In genomic region chr15:81645470-81645869, GRCh38 we compare ENCODE assay signal across 21 cellular contexts.
A peak's percentile ranks its signal among the peaks of the same experiment; 100 is the strongest.
DNase-seq lines count a peak whose midpoint lies in the region; ATAC-seq, FAIRE-seq and TF ChIP-seq lines count a peak whose summit lies in the region.
"Had no signal": no experiment of that assay in that cellular context is flagged by ENCODE, and none has a peak within 500 bp of the region (broad histone marks: within the 10 kb centered on the region; RNA-seq: fewer than 3 reads in every experiment).

No MANE protein-coding gene starts in this region.

- H3K79me2 ChIP-seq in GM23338 (replicated peaks; ENCODE audit: insufficient read depth) (no peaks in the 10 kb centered on the region), neural progenitor cell (ENCODE audit: low read depth) (no peaks in the 10 kb centered on the region)

- peak; percentile 34 for DNase-seq in GM23338 (ENCODE audit: low spot score)
- DNase-seq in Panc1 (ENCODE audit: low read depth, low spot score): no peak
- no peak for DNase-seq in bronchial epithelial cell (ENCODE audit: low read depth)
- no peak for DNase-seq in neural progenitor cell (ENCODE audit: low spot score)
- DNase-seq in T-helper 9 cell: no peak
- DNase-seq in stimulated activated CD4-positive, alpha-beta T cell treated with anti-CD3 and anti-CD28 coated beads, Interleukin-12 subunit alpha, Interleukin-12 subunit beta, amount 100 ng/mL, for 4 hours: no peak
- DNase-seq in effector memory CD8-positive, alpha-beta T cell: no peak
- DNase-seq: CD4-positive, CD25-positive, alpha-beta regulatory T cell; CD8-positive, alpha-beta T cell; DMS 273 treated with DMSO at 0.1 percent for 48 hours; DMS79; EL; GDM1 had no signal

- TF ChIP-seq CTCF in GM23338 (conservative IDR thresholded peaks at IDR 0.05; ENCODE audit: low read depth in 2 of 2) (peak; percentile 16 to 18; a peak in 1 of 4 replicates), Panc1 (IDR thresholded peaks at IDR 0.05) (no peak), bronchial epithelial cell (IDR thresholded peaks at IDR 0.05; ENCODE audit: insufficient read depth, low read length, severe bottlenecking) (no peak), neural progenitor cell (IDR thresholded peaks at IDR 0.05) (no peak)

- H3F3A ChIP-seq in GM23338 (replicated peaks; ENCODE audit: low read depth) (no peaks in the 10 kb centered on the region), neural progenitor cell (ENCODE audit: low read depth) (no peaks in the 10 kb centered on the region)

- H3K27me3 Mint-ChIP-seq in GM23338 (ENCODE audit: insufficient read depth, low read depth, poor library complexity) (peaks cover 2% of the 10 kb centered on the region), neural progenitor cell (ENCODE audit: insufficient read depth, low read depth) (no peaks in the 10 kb centered on the region)
- peaks cover 0 to 32% of the 10 kb centered on the region in 2 donors for H3K27me3 Mint-ChIP-seq in effector memory CD8-positive, alpha-beta T cell
- H3K27me3 Mint-ChIP-seq: B cell; CD4-positive, CD25-positive, alpha-beta regulatory T cell had no signal

- H3K4me1 Mint-ChIP-seq in GM23338 (peaks cover 19% of the 10 kb centered on the region), neural progenitor cell (peaks cover 11% of the 10 kb centered on the region)
- no peaks in the 10 kb centered on the region for H3K4me1 Mint-ChIP-seq in effector memory CD8-positive, alpha-beta T cell (ENCODE audit: low read depth in 2 of 2)
- H3K4me1 Mint-ChIP-seq: B cell; CD4-positive, CD25-positive, alpha-beta regulatory T cell had no signal

- H3K27ac ChIP-seq in GM23338 (ENCODE audit: low read depth): no peak overlapping the region; the same call in 1 of the 2 replicates
- no peak overlapping the region for H3K27ac ChIP-seq in Panc1 (ENCODE audit: low read length)
- H3K27ac ChIP-seq in neural progenitor cell: no peak overlapping the region
- H3K27ac ChIP-seq: BLaER1, C4-2B had no signal

- in situ Hi-C loops in Panc1 (cut with HindIII; ENCODE audit: low pct_unique_long_range_greater_than_20kb, low sequenced_read_pairs): no loop called here

- H3K4me3 ChIP-seq in GM23338 (no peak overlapping the region), Panc1 (ENCODE audit: low read depth in 2 of 2, low read length in 2 of 2) (no peak overlapping the region), bronchial epithelial cell (ENCODE audit: low read depth, low read length) (no peak overlapping the region), neural progenitor cell (no peak overlapping the region)
- H3K4me3 ChIP-seq: BLaER1, HAP-1 had no signal

- no peaks in the 10 kb centered on the region for H3K36me3 Mint-ChIP-seq in GM23338 (ENCODE audit: low read depth)
- no peaks in the 10 kb centered on the region for H3K36me3 Mint-ChIP-seq in neural progenitor cell
- H3K36me3 Mint-ChIP-seq in effector memory CD8-positive, alpha-beta T cell (ENCODE audit: insufficient read depth): no peaks in the 10 kb centered on the region
- H3K36me3 Mint-ChIP-seq: CD4-positive, CD25-positive, alpha-beta regulatory T cell; CD8-positive, alpha-beta T cell had no signal

- H2AFZ ChIP-seq in GM23338: no peak overlapping the region
- H2AFZ ChIP-seq in neural progenitor cell (replicated peaks): no peak overlapping the region

- ATAC-seq in GM23338: peak; percentile 52
- 0 out of 2 replicates have a peak, but pooled peaks have one; percentile 21 for ATAC-seq in Panc1
- no peak for ATAC-seq in HG03025 (IDR thresholded peaks at IDR 0.05; ENCODE audit: low FRiP score, unreplicated experiment)
- ATAC-seq in effector memory CD8-positive, alpha-beta T cell (replicated peaks): no peak
- ATAC-seq: CD8-positive, alpha-beta T cell had no signal

- POLR2A ChIA-PET in Panc1 (lab: Charles Lee): no interaction called here

- H3K4me3 Mint-ChIP-seq in GM23338 (no peak overlapping the region), neural progenitor cell (no peak overlapping the region)
- no peak overlapping the region for H3K4me3 Mint-ChIP-seq in effector memory CD8-positive, alpha-beta T cell
- H3K4me3 Mint-ChIP-seq: B cell; CD4-positive, CD25-positive, alpha-beta regulatory T cell; CD8-positive, alpha-beta T cell had no signal

- H3K9me3 Mint-ChIP-seq in GM23338 (peaks cover under 1% of the 10 kb centered on the region; the same call in 1 of the 3 replicates), neural progenitor cell (no peaks in the 10 kb centered on the region)
- H3K9me3 Mint-ChIP-seq in effector memory CD8-positive, alpha-beta T cell: peaks cover 0 to 2% of the 10 kb centered on the region in 2 donors
- H3K9me3 Mint-ChIP-seq: CD8-positive, alpha-beta T cell had no signal

- H3K9me3 ChIP-seq in Panc1 (ENCODE audit: control insufficient read depth, insufficient read depth, low read depth, low read length): peaks cover 5% of the 10 kb centered on the region; the same call in 1 of the 2 replicates
- H3K9me3 ChIP-seq in neural progenitor cell (ENCODE audit: low read depth): no peaks in the 10 kb centered on the region
- H3K9me3 ChIP-seq: BLaER1, HAP-1 had no signal

- FAIRE-seq in bronchial epithelial cell (lab: Jason Lieb, UNC): peak; percentile 28
- FAIRE-seq: D721Med, GM12891, GM18507 had no signal

- H3K27me3 ChIP-seq in GM23338 (ENCODE audit: insufficient read depth) (no peaks in the 10 kb centered on the region), Panc1 (ENCODE audit: control insufficient read depth, insufficient read depth, low read length) (no peaks in the 10 kb centered on the region), bronchial epithelial cell (ENCODE audit: control insufficient read depth, insufficient read depth, low read length) (no peaks in the 10 kb centered on the region), neural progenitor cell (no peaks in the 10 kb centered on the region)
- H3K27me3 ChIP-seq: BLaER1 had no signal

- no peaks in the 10 kb centered on the region for H4K20me1 ChIP-seq in GM23338 (replicated peaks; ENCODE audit: insufficient read depth)
- H4K20me1 ChIP-seq in neural progenitor cell (ENCODE audit: low read depth): no peaks in the 10 kb centered on the region
- H4K20me1 ChIP-seq: BLaER1 had no signal

- no TSS peak for BruUV-seq in Panc1 (replicated peaks; lab: Mats Ljungman, UMichigan)

- H3K9me2 ChIP-seq in GM23338 (ENCODE audit: insufficient read depth): no peaks in the 10 kb centered on the region

- H3K36me3 ChIP-seq in GM23338 (ENCODE audit: insufficient read depth): no peaks in the 10 kb centered on the region
- no peaks in the 10 kb centered on the region for H3K36me3 ChIP-seq in Panc1 (ENCODE audit: control insufficient read depth, insufficient read depth, low read length)
- no peaks in the 10 kb centered on the region for H3K36me3 ChIP-seq in bronchial epithelial cell (ENCODE audit: control insufficient read depth, insufficient read depth, low read length)
- no peaks in the 10 kb centered on the region for H3K36me3 ChIP-seq in neural progenitor cell
- H3K36me3 ChIP-seq: BLaER1, HAP-1 had no signal

- no peaks in the 10 kb centered on the region; the same call in 1 of the 2 replicates for H3K4me1 ChIP-seq in GM23338 (ENCODE audit: insufficient read depth)
- H3K4me1 ChIP-seq in Panc1 (ENCODE audit: control insufficient read depth, insufficient read depth, low read length): no peaks in the 10 kb centered on the region
- no peaks in the 10 kb centered on the region for H3K4me1 ChIP-seq in neural progenitor cell
- H3K4me1 ChIP-seq: BLaER1, HAP-1 had no signal

- H3K27ac Mint-ChIP-seq in GM23338 (peak overlapping the region; percentile 45; the same call in 1 of the 2 replicates), neural progenitor cell (peak overlapping the region; percentile 15)
- H3K27ac Mint-ChIP-seq in effector memory CD8-positive, alpha-beta T cell: no peak overlapping the region
- H3K27ac Mint-ChIP-seq: B cell; CD4-positive, CD25-positive, alpha-beta regulatory T cell; CD8-positive, alpha-beta T cell had no signal

- H3K9ac ChIP-seq in neural progenitor cell: no peak overlapping the region
- H3K9ac ChIP-seq: BLaER1 had no signal

- CTCF ChIA-PET in Panc1 (lab: Charles Lee): no interaction called here

- intact Hi-C loops in Panc1 (cut with micrococcal nuclease; ENCODE audit: unreplicated experiment): no loop called here

- H3K4me2 ChIP-seq in GM23338 (no peak overlapping the region), neural progenitor cell (no peak overlapping the region)
- H3K4me2 ChIP-seq: BLaER1 had no signal

TF ChIP-seq in GM23338, 12 proteins besides CTCF, POLR2A, EP300 and RAD21 (continues in another document):
- TF ChIP-seq JUNB (IDR thresholded peaks at IDR 0.05; ENCODE audit: unreplicated experiment): no peak
- no peak for TF ChIP-seq EZH2phosphoT487 (IDR thresholded peaks at IDR 0.05; ENCODE audit: unreplicated experiment)
- TF ChIP-seq REST (IDR thresholded peaks at IDR 0.05; ENCODE audit: unreplicated experiment): no peak
- no peak for TF ChIP-seq CREB1 (CRISPR knock-in tag; IDR thresholded peaks at IDR 0.05; ENCODE audit: low read depth)
- TF ChIP-seq ZNF114 (CRISPR knock-in tag; IDR thresholded peaks at IDR 0.05): no peak
- no peak for TF ChIP-seq POLR2AphosphoS5 (IDR thresholded peaks at IDR 0.05; ENCODE audit: low read depth)

Comparison
In these comparisons a context has a peak if more than half of its experiments do, and no peak if none do; other contexts are left out.
1. ATAC-seq: peak in GM23338 (single experiment) and Panc1 (single experiment); none in HG03025 (single experiment) and effector memory CD8-positive, alpha-beta T cell (single experiment).
2. H3K27ac Mint-ChIP-seq: peak in GM23338 (single experiment) and neural progenitor cell (single experiment); none in effector memory CD8-positive, alpha-beta T cell (0 of 2).
3. CTCF ChIP-seq: peak in GM23338 (2 of 2); none in Panc1 (single experiment), bronchial epithelial cell (single experiment) and neural progenitor cell (single experiment).